In genomic region chr7:44103566-44103940, GRCh38 we compare ENCODE assay signal across 13 cellular contexts. TPM values are rescaled to one million over a fixed set of nuclear protein-coding genes. Genes with fewer than 3 reads are reported as not detected.
DNase-seq lines count a peak whose midpoint lies in the region; ATAC-seq and TF ChIP-seq lines count a peak whose summit lies in the region.
"Had no signal": no experiment of that assay in that cellular context is flagged by ENCODE, and none has a peak within 500 bp of the region (broad histone marks: within the 10 kb centered on the region; RNA-seq: fewer than 3 reads in every experiment).

No MANE protein-coding gene starts in this region.

- H3K36me3 Mint-ChIP-seq in CD4-positive, alpha-beta memory T cell, result no peaks in the 10 kb centered on the region

- no peaks in the 10 kb centered on the region for H3K36me3 ChIP-seq in CD4-positive, alpha-beta memory T cell (ENCODE audit: insufficient read depth, low read length)
- H3K36me3 ChIP-seq in Peyer's patch (no peaks in the 10 kb centered on the region), right atrium auricular region (peaks cover 16% of the 10 kb centered on the region), psoas muscle (ENCODE audit: insufficient read depth in 1 of 2, low read depth in 1 of 2) (no peaks in the 10 kb centered on the region)

- no peak for TF ChIP-seq POLR2A in Peyer's patch (IDR thresholded peaks at IDR 0.05)

- peaks cover 11 to 22% of the 10 kb centered on the region in 2 donors for H3K27me3 Mint-ChIP-seq in CD4-positive, alpha-beta memory T cell

- ATAC-seq in psoas muscle, result no peak
- ATAC-seq in GM21423 (IDR thresholded peaks at IDR 0.05; ENCODE audit: unreplicated experiment), result no peak
- ATAC-seq in GM18519 (IDR thresholded peaks at IDR 0.05; ENCODE audit: low FRiP score, unreplicated experiment), result no peak
- ATAC-seq in HG03175 (IDR thresholded peaks at IDR 0.05; ENCODE audit: unreplicated experiment), result no peak

- H3K27ac ChIP-seq in CD4-positive, alpha-beta memory T cell (ENCODE audit: low read depth, low read length), result no peak overlapping the region
- H3K27ac ChIP-seq in Peyer's patch (peak overlapping the region; percentile 64 to 85 (median 74)), right atrium auricular region (peak overlapping the region; percentile 88 to 92), psoas muscle (peak overlapping the region; percentile 53)

- WGBS in psoas muscle, 3 donors, result 67 to 74% (median 70%) methylated on average over 8 of the region's 8 CpGs

- peak overlapping the region in 7 of 8 donors; percentile 5 to 79 (median 56) for H3K4me3 Mint-ChIP-seq in CD4-positive, alpha-beta memory T cell

- CTCF ChIA-PET in CD4-positive, alpha-beta memory T cell (lab: Charles Lee; ENCODE audit: partially characterized antibody), result no interaction called here

- H3K27me3 ChIP-seq in CD4-positive, alpha-beta memory T cell (ENCODE audit: insufficient read depth, low read length), result peaks cover 7% of the 10 kb centered on the region
- H3K27me3 ChIP-seq in Peyer's patch (peaks cover 0 to 6% of the 10 kb centered on the region in 2 donors), right atrium auricular region (no peaks in the 10 kb centered on the region), psoas muscle (ENCODE audit: insufficient read depth in 3 of 3, low read length in 2 of 3) (peaks cover 0 to 11% (median 6%) of the 10 kb centered on the region in 3 donors)

- H3K9me3 Mint-ChIP-seq in CD4-positive, alpha-beta memory T cell, result peaks cover 0 to 2% (median 0%) of the 10 kb centered on the region in 8 donors

- H3K4me1 Mint-ChIP-seq in CD4-positive, alpha-beta memory T cell, result peaks cover 4 to 21% (median 7%) of the 10 kb centered on the region in 4 donors

- DNase-seq in CD4-positive, alpha-beta memory T cell, result no peak
- DNase-seq in Peyer's patch (no peak), right atrium auricular region (ENCODE audit: low spot score) (no peak), psoas muscle (no peak), NCI-H1417 treated with DMSO at 0.1 percent for 48 hours (lab: John Stamatoyannopoulos, UW) (no peak)
- DNase-seq: activated naive CD4-positive, alpha-beta T cell treated with Interleukin-2 at 50 U/mL for 16 hours; DMS53; NCI-H187 treated with DMSO at 0.1 percent for 48 hours had no signal

- peaks cover 5% of the 10 kb centered on the region for H3K4me1 ChIP-seq in CD4-positive, alpha-beta memory T cell (ENCODE audit: insufficient read depth, low read length)
- H3K4me1 ChIP-seq in Peyer's patch, result no peaks in the 10 kb centered on the region
- H3K4me1 ChIP-seq in right atrium auricular region, result peaks cover 0 to 73% of the 10 kb centered on the region in 2 donors
- no peaks in the 10 kb centered on the region for H3K4me1 ChIP-seq in psoas muscle

- TF ChIP-seq CTCF in Peyer's patch (IDR thresholded peaks at IDR 0.05) (no peak), right atrium auricular region (IDR thresholded peaks at IDR 0.05) (no peak), psoas muscle (IDR thresholded peaks at IDR 0.05) (no peak)

- no peak overlapping the region for H3K27ac Mint-ChIP-seq in CD4-positive, alpha-beta memory T cell

- H3K9me3 ChIP-seq in CD4-positive, alpha-beta memory T cell (ENCODE audit: control insufficient read depth in 1 of 2, low read length in 2 of 2), result no peaks in the 10 kb centered on the region
- no peaks in the 10 kb centered on the region for H3K9me3 ChIP-seq in Peyer's patch
- no peaks in the 10 kb centered on the region for H3K9me3 ChIP-seq in right atrium auricular region
- H3K9me3 ChIP-seq in psoas muscle, result no peaks in the 10 kb centered on the region

- intact Hi-C loops in CD4-positive, alpha-beta memory T cell (cut with micrococcal nuclease), result no loop called here
- intact Hi-C loops in psoas muscle (cut with DNase I), result no loop called here

- H3K4me3 ChIP-seq in CD4-positive, alpha-beta memory T cell (ENCODE audit: low read length in 2 of 2), result no peak overlapping the region
- peak overlapping the region in 3 of 4 donors; percentile 53 to 60 (median 56) for H3K4me3 ChIP-seq in Peyer's patch
- H3K4me3 ChIP-seq in right atrium auricular region, result peak overlapping the region in 1 of 2 donors; percentile 72
- no peak overlapping the region for H3K4me3 ChIP-seq in psoas muscle

- POLR2A ChIA-PET in CD4-positive, alpha-beta memory T cell (lab: Charles Lee; ENCODE audit: partially characterized antibody), result no interaction called here

RNA-seq across cellular contexts. Expression of gene AEBP1, which starts 0.6 kb away (rescaled TPM):
- 1 to 10 TPM; 7.8 TPM for total RNA-seq in CD4-positive, alpha-beta memory T cell
- 1 to 10 TPM in 1 of 2 donors, under 1 TPM in 1; 0.20 to 2.3 TPM for polyA plus RNA-seq in CD4-positive, alpha-beta memory T cell
- total RNA-seq in Peyer's patch (100 to 1,000 TPM in 1 of 4 donors, 10 to 100 TPM in 3; 20.1 to 127 (median 58.0) TPM), right atrium auricular region (100 to 1,000 TPM in 1 of 2 donors, 10 to 100 TPM in 1; 84.4 to 193 TPM), psoas muscle (10 to 100 TPM in 3 of 4 donors, 1 to 10 TPM in 1; 6.9 to 22.0 (median 14.6) TPM)
- 1 to 10 TPM; 2.8 to 7.8 (median 5.9) TPM for polyA plus RNA-seq in psoas muscle
- total RNA-seq: SK-MEL-5 had no signal

RNA-seq across cellular contexts. Expression of gene POLD2, which starts 19.8 kb away (rescaled TPM):
- total RNA-seq in CD4-positive, alpha-beta memory T cell, result 10 to 100 TPM; 48.7 to 61.0 TPM
- 10 to 100 TPM; 89.4 to 94.4 TPM for polyA plus RNA-seq in CD4-positive, alpha-beta memory T cell
- total RNA-seq in Peyer's patch, result 10 to 100 TPM in 3 of 4 donors, 1 to 10 TPM in 1; 7.4 to 80.9 (median 28.4) TPM
- total RNA-seq in right atrium auricular region, result 10 to 100 TPM; 71.4 to 76.5 TPM
- 100 to 1,000 TPM in 3 of 4 donors, 10 to 100 TPM in 1; 79.2 to 127 (median 119) TPM for total RNA-seq in psoas muscle
- 10 to 100 TPM; 57.3 to 87.1 (median 81.3) TPM for polyA plus RNA-seq in psoas muscle

RNA-seq across cellular contexts. Expression of gene POLM, which starts 21.2 kb away (rescaled TPM):
- 10 to 100 TPM; 64.8 to 67.2 TPM for total RNA-seq in CD4-positive, alpha-beta memory T cell
- polyA plus RNA-seq in CD4-positive, alpha-beta memory T cell, result 10 to 100 TPM in 1 of 2 donors, 1 to 10 TPM in 1; 8.0 to 18.2 TPM
- total RNA-seq in Peyer's patch (100 to 1,000 TPM in 2 of 4 donors, 10 to 100 TPM in 2; 49.5 to 150 (median 90.8) TPM), right atrium auricular region (10 to 100 TPM; 18.5 to 31.3 TPM), psoas muscle (10 to 100 TPM in 3 of 4 donors, 1 to 10 TPM in 1; 7.7 to 13.1 (median 10.4) TPM)
- polyA plus RNA-seq in psoas muscle, result 1 to 10 TPM; 7.1 to 9.6 (median 7.1) TPM

RNA-seq across cellular contexts. Expression of gene MYL7, which starts 37.6 kb away (rescaled TPM):
- not detected for total RNA-seq in CD4-positive, alpha-beta memory T cell
- polyA plus RNA-seq in CD4-positive, alpha-beta memory T cell, result not detected
- total RNA-seq in Peyer's patch (not detected), right atrium auricular region (over 10,000 TPM; 17,339 to 49,235 TPM), psoas muscle (1 to 10 TPM in 2 of 4 donors, not detected in 2; 1.7 TPM)
- under 1 TPM in 2 of 3 donors, not detected in 1; 0.15 to 0.23 TPM for polyA plus RNA-seq in psoas muscle
- total RNA-seq: glomerular endothelial cell, SK-MEL-5 had no signal

RNA-seq across cellular contexts. Expression of gene PGAM2, which starts 38.2 kb away (rescaled TPM):
- 1 to 10 TPM; 1.1 to 1.5 TPM for total RNA-seq in CD4-positive, alpha-beta memory T cell
- not detected for polyA plus RNA-seq in CD4-positive, alpha-beta memory T cell
- total RNA-seq in Peyer's patch (1 to 10 TPM in 2 of 4 donors, not detected in 2; 1.2 to 4.1 TPM), right atrium auricular region (1,000 to 10,000 TPM in 1 of 2 donors, 100 to 1,000 TPM in 1; 680 to 2,809 TPM), psoas muscle (100 to 1,000 TPM; 214 to 449 (median 298) TPM)
- 1,000 to 10,000 TPM in 1 of 3 donors, 100 to 1,000 TPM in 2; 285 to 1,581 (median 569) TPM for polyA plus RNA-seq in psoas muscle
- total RNA-seq: glomerular endothelial cell, SK-MEL-5 had no signal

Comparison
In these comparisons a context has a peak if more than half of its experiments do, and no peak if none do; other contexts are left out.
1. H3K4me3 ChIP-seq: peak in Peyer's patch (3 of 4); none in CD4-positive, alpha-beta memory T cell (0 of 2) and psoas muscle (single experiment).